ENCODE assay signal across 13 cellular contexts in the genomic region with DNA sequence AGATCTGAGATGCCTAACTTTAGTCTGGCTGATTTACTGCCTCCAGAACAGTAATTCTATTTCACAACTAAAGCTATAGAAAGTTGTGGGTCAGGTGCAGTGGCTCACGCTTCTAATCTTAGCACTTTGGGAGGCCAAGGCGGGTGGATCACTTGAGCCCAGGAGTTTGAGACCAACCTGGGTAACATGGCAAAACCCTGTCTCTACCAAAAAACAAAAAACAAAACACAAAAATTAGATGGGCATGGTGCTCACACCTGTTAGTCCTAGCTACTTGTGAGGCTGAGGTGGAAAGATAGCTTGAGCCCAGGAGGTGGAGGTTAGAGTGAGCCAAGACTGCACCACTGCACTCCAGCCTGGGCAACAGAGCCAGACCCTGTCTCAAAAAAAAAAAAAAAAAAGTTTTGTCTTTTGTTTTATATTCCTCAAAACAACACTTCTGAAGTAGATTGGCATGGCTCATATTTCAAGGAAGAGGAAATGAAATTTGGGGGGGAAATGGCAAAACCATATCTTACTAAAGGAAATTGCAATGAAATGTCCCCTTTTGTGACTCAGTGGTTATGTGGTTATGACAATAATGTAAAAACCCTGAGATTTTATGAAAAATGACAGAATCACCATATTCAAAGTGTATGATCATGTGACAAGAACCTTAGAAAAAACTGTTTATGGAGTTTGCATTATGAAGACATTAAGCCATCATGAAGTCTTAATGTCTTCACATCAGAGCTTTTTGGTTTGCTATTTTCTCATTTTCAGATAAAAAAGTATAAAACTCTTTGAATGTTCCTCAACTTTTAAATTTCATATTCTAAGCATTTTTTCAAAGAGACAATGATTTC. TPM values are rescaled to one million over a fixed set of nuclear protein-coding genes. Genes with fewer than 3 reads are reported as not detected.
DNase-seq lines count a peak whose midpoint lies in the region; ATAC-seq and TF ChIP-seq lines count a peak whose summit lies in the region.
"Had no signal": no experiment of that assay in that cellular context is flagged by ENCODE, and none has a peak within 500 bp of the region (broad histone marks: within the 10 kb centered on the region; RNA-seq: fewer than 3 reads in every experiment).

No MANE protein-coding gene starts in this region.

- no peaks in the 10 kb centered on the region for H3K9me3 ChIP-seq in PC-3 (ENCODE audit: low read length)
- no peaks in the 10 kb centered on the region for H3K9me3 ChIP-seq in stomach
- peaks cover 0 to 3% (median 0%) of the 10 kb centered on the region in 4 donors for H3K9me3 ChIP-seq in tibial nerve

- H3K4me1 ChIP-seq in PC-3 (ENCODE audit: insufficient read depth, low read length) (peaks cover 77% of the 10 kb centered on the region), stomach (peaks cover 20 to 96% (median 63%) of the 10 kb centered on the region in 4 donors), tibial nerve (peaks cover 0 to 74% (median 19%) of the 10 kb centered on the region in 4 donors)

- DNase-seq in activated naive CD4-positive, alpha-beta T cell treated with anti-CD3 and anti-CD28 coated beads for 36 hours: no peak
- DNase-seq in activated naive CD4-positive, alpha-beta T cell treated with anti-CD3 and anti-CD28 coated beads, Interleukin-2, amount 50 U/mL, for 16 hours: no peak
- no peak for DNase-seq in PC-3
- peak; percentile 3 for DNase-seq in coronary artery (ENCODE audit: low spot score)
- no peak for DNase-seq in stomach
- DNase-seq in tibial nerve (ENCODE audit: low spot score in 2 of 2): no peak
- DNase-seq: activated gamma-delta T cell, DMS53, HCEC 1CT, NCI-H1417 treated with DMSO at 0.1 percent for 48 hours, NCI-H526 had no signal

- H2AFZ ChIP-seq in PC-3 (ENCODE audit: low read length): no peak overlapping the region

- no peaks in the 10 kb centered on the region for H3K27me3 ChIP-seq in PC-3 (ENCODE audit: low read length)
- H3K27me3 ChIP-seq in stomach: no peaks in the 10 kb centered on the region
- H3K27me3 ChIP-seq in tibial nerve: no peaks in the 10 kb centered on the region

- peaks cover 96% of the 10 kb centered on the region for H3K4me1 Mint-ChIP-seq in activated naive CD4-positive, alpha-beta T cell treated with anti-CD3 and anti-CD28 coated beads for 36 hours (ENCODE audit: low read depth)

- no peak overlapping the region for H3K9ac ChIP-seq in PC-3 (ENCODE audit: low read length)

- H3K27ac ChIP-seq in PC-3 (ENCODE audit: low read length) (peak overlapping the region; percentile 89; the same call in 1 of the 2 replicates), coronary artery (no peak overlapping the region), stomach (peak overlapping the region in 3 of 5 donors; percentile 32 to 62 (median 38)), tibial nerve (no peak overlapping the region)

- ATAC-seq in PC-3 (no peak), GM18505 (IDR thresholded peaks at IDR 0.05; ENCODE audit: unreplicated experiment) (no peak), GM21526 (IDR thresholded peaks at IDR 0.05; ENCODE audit: low FRiP score, unreplicated experiment) (no peak)

- TF ChIP-seq EP300 in stomach (IDR thresholded peaks at IDR 0.05) (no peak), tibial nerve (IDR thresholded peaks at IDR 0.05) (no peak)

- peaks cover 86% of the 10 kb centered on the region for H3K79me2 ChIP-seq in PC-3 (ENCODE audit: low read length)

- no peak overlapping the region for H3K4me2 ChIP-seq in PC-3 (ENCODE audit: low read length)

- H3K9me3 Mint-ChIP-seq in activated naive CD4-positive, alpha-beta T cell treated with anti-CD3 and anti-CD28 coated beads for 36 hours: no peaks in the 10 kb centered on the region

- peak overlapping the region; percentile 85 for H3K27ac Mint-ChIP-seq in activated naive CD4-positive, alpha-beta T cell treated with anti-CD3 and anti-CD28 coated beads for 36 hours

- peaks cover 10% of the 10 kb centered on the region for H3K36me3 Mint-ChIP-seq in activated naive CD4-positive, alpha-beta T cell treated with anti-CD3 and anti-CD28 coated beads for 36 hours (ENCODE audit: low read depth)

- TF ChIP-seq POLR2A in stomach (IDR thresholded peaks at IDR 0.05): no peak
- no peak for TF ChIP-seq POLR2A in tibial nerve (IDR thresholded peaks at IDR 0.05)
- TF ChIP-seq POLR2A in GM18505 (IDR thresholded peaks at IDR 0.05; ENCODE audit: borderline replicate concordance, extremely low read depth, insufficient read depth, insufficient read length): no peak

- H4K20me1 ChIP-seq in PC-3 (ENCODE audit: low read length): no peaks in the 10 kb centered on the region

- H3K9me2 ChIP-seq in PC-3 (replicated peaks; ENCODE audit: low read length): no peaks in the 10 kb centered on the region; the same call in 1 of the 2 replicates

- no peaks in the 10 kb centered on the region for H3K27me3 Mint-ChIP-seq in activated naive CD4-positive, alpha-beta T cell treated with anti-CD3 and anti-CD28 coated beads for 36 hours (ENCODE audit: low read depth)

- no TSS peak for BruUV-seq in PC-3 (replicated peaks; lab: Mats Ljungman, UMichigan)

- intact Hi-C loops in activated naive CD4-positive, alpha-beta T cell treated with anti-CD3 and anti-CD28 coated beads for 36 hours (cut with micrococcal nuclease): no loop called here
- intact Hi-C loops in PC-3 (cut with micrococcal nuclease) (no loop called here), stomach (cut with DNase I; ENCODE audit: low total_unique reads) (no loop called here)

- no peak for TF ChIP-seq CTCF in PC-3 (conservative IDR thresholded peaks at IDR 0.05; ENCODE audit: low read depth, low read length)
- no peak for TF ChIP-seq CTCF in coronary artery (IDR thresholded peaks at IDR 0.05)
- no peak for TF ChIP-seq CTCF in stomach (IDR thresholded peaks at IDR 0.05)
- TF ChIP-seq CTCF in tibial nerve (IDR thresholded peaks at IDR 0.05): no peak

- H3F3A ChIP-seq in PC-3 (ENCODE audit: low read length, unreplicated experiment): peaks cover 8% of the 10 kb centered on the region

- no peak overlapping the region for H3K4me3 Mint-ChIP-seq in activated naive CD4-positive, alpha-beta T cell treated with anti-CD3 and anti-CD28 coated beads for 36 hours

- POLR2A ChIA-PET in PC-3 (lab: Charles Lee; ENCODE audit: unreplicated experiment): no interaction called here

- CTCF ChIA-PET in activated naive CD4-positive, alpha-beta T cell treated with anti-CD3 and anti-CD28 coated beads for 36 hours (lab: Charles Lee): interaction anchor here (0.5 to 1.7 kb wide), 5 partner anchors 10 to 34 kb away, joined by 3 to 6 read pairs (median 4); no protein-coding TSS in a partner anchor
- CTCF ChIA-PET in PC-3 (lab: Charles Lee): interaction anchor here (0.6 kb wide), 1 partner anchor 1589 kb away, joined by 4 read pairs; no protein-coding TSS in a partner anchor

- no peaks in the 10 kb centered on the region for H3K36me3 ChIP-seq in PC-3 (ENCODE audit: low read depth, low read length)
- no peaks in the 10 kb centered on the region for H3K36me3 ChIP-seq in stomach
- peaks cover 0 to 7% (median 0%) of the 10 kb centered on the region in 3 donors for H3K36me3 ChIP-seq in tibial nerve

- WGBS in stomach, 5 donors: 78 to 88% (median 79%) methylated on average over 2 of the region's 2 CpGs
- 85 to 90% methylated on average over 2 of the region's 2 CpGs for WGBS in tibial nerve, 2 donors

- H3K4me3 ChIP-seq in PC-3 (ENCODE audit: low read length) (no peak overlapping the region), coronary artery (no peak overlapping the region), stomach (no peak overlapping the region), tibial nerve (no peak overlapping the region)

RNA-seq across cellular contexts. Expression of a gene that starts 16.2 kb away (rescaled TPM):
- total RNA-seq in activated naive CD4-positive, alpha-beta T cell treated with anti-CD3 and anti-CD28 coated beads for 36 hours: 100 to 1,000 TPM; 126 to 128 TPM
- 30.8 and 39.6 TPM in 2 replicates for total RNA-seq in PC-3 (2014; rRNA removed)
- total RNA-seq in stomach: 100 to 1,000 TPM in 1 of 5 donors, 10 to 100 TPM in 4; 52.7 to 129 (median 69.6) TPM
- 10 to 100 TPM in 2 of 3 donors, 1 to 10 TPM in 1; 9.0 to 19.7 (median 10.4) TPM for polyA plus RNA-seq in stomach
- 100 to 1,000 TPM in 1 of 4 donors, 10 to 100 TPM in 3; 77.0 to 114 (median 86.4) TPM for total RNA-seq in tibial nerve

RNA-seq across cellular contexts. Expression of a gene that starts 26.9 kb away (rescaled TPM):
- total RNA-seq in activated naive CD4-positive, alpha-beta T cell treated with anti-CD3 and anti-CD28 coated beads for 36 hours: 10 to 100 TPM; 19.0 to 20.0 TPM
- total RNA-seq in PC-3 (2014; rRNA removed) (11.4 and 15.4 TPM in 2 replicates), stomach (10 to 100 TPM in 4 of 5 donors, 1 to 10 TPM in 1; 5.3 to 37.8 (median 21.4) TPM), tibial nerve (10 to 100 TPM; 19.3 to 36.1 (median 28.9) TPM)
- polyA plus RNA-seq in stomach: 1 to 10 TPM; 3.4 to 7.9 (median 6.4) TPM

Comparison
In these comparisons a context has a peak if more than half of its experiments do, and no peak if none do; other contexts are left out.
1. H3K27ac ChIP-seq: peak in PC-3 (single experiment) and stomach (3 of 5); none in coronary artery (0 of 2) and tibial nerve (0 of 4).